In genomic region chr14:67527756-67528155, GRCh38 we compare ENCODE assay signal across 21 cellular contexts.
"Had no signal": no experiment of that assay in that cellular context is flagged by ENCODE, and none has a peak within 500 bp of the region (broad histone marks: within the 10 kb centered on the region; RNA-seq: fewer than 3 reads in every experiment).

No MANE protein-coding gene starts in this region.

- H3K36me3 ChIP-seq: ascending aorta, WERI-Rb-1 had no signal

- H3K4me3 ChIP-seq: ascending aorta, body of pancreas, SK-N-MC had no signal

- DNase-seq: activated CD4-positive, alpha-beta T cell treated with anti-CD3 and anti-CD28 coated beads for 36 hours; activated CD4-positive, alpha-beta T cell treated with anti-CD3 and anti-CD28 coated beads, Interleukin-2, amount 50 U/mL, for 1 hour; activated CD8-positive, alpha-beta memory T cell treated with anti-CD3 and anti-CD28 coated beads, Interleukin-2, amount 50 U/mL, for 4 hours; activated CD8-positive, alpha-beta T cell treated with anti-CD3 and anti-CD28 coated beads for 36 hours; activated T-cell treated with anti-CD3 and anti-CD28 coated beads, Interleukin-2, amount 50 U/mL, for 72 hours; body of pancreas; NCI-H1092; NCI-H1417; NCI-H1930; NCI-H2107; NCI-H2171 treated with DMSO at 0.1 percent for 48 hours; NCI-H226; NK-92 treated with Interleukin-12 subunit alpha and Interleukin-12 subunit beta, amount 100 ng/mL, for 24 hours; OCI-M1; RPMI8226; T-helper 1 cell; WERI-Rb-1 had no signal

- H3K9me3 ChIP-seq: ascending aorta, body of pancreas had no signal

- H3K9ac ChIP-seq: KMS-11 had no signal

- H3K27ac ChIP-seq: ascending aorta, body of pancreas, KMS-11, SK-N-MC, WERI-Rb-1 had no signal

- H3K27me3 ChIP-seq: ascending aorta, body of pancreas had no signal

- H3K4me2 ChIP-seq: KMS-11 had no signal

- ATAC-seq: activated CD4-positive, alpha-beta T cell treated with anti-CD3 and anti-CD28 coated beads for 36 hours; activated CD8-positive, alpha-beta T cell treated with anti-CD3 and anti-CD28 coated beads for 36 hours; activated T-cell treated with anti-CD3 and anti-CD28 coated beads, Interleukin-2, amount 50 U/mL, for 72 hours; body of pancreas; Right ventricle myocardium inferior had no signal
